In genomic region chr7:973312-973711, GRCh38 we compare ENCODE assay signal across 17 cellular contexts. TPM values are rescaled to one million over a fixed set of nuclear protein-coding genes. Genes with fewer than 3 reads are reported as not detected.
A peak's percentile ranks its signal among the peaks of the same experiment; 100 is the strongest.
DNase-seq lines count a peak whose midpoint lies in the region; ATAC-seq and TF ChIP-seq lines count a peak whose summit lies in the region.
"Had no signal": no experiment of that assay in that cellular context is flagged by ENCODE, and none has a peak within 500 bp of the region (broad histone marks: within the 10 kb centered on the region; RNA-seq: fewer than 3 reads in every experiment).

No MANE protein-coding gene starts in this region.

- H3K79me2 ChIP-seq in hepatocyte: peaks cover 63% of the 10 kb centered on the region

- WGBS in hepatocyte (ENCODE audit: low lambda C conversion rate, missing lambda C conversion rate): 88% methylated on average over 9 of the region's 9 CpGs
- 69 to 85% (median 73%) methylated on average over 9 of the region's 9 CpGs for WGBS in psoas muscle, 3 donors

- no peaks in the 10 kb centered on the region for H3K27me3 Mint-ChIP-seq in stimulated activated naive CD8-positive, alpha-beta T cell treated with anti-CD3 and anti-CD28 coated beads, Interleukin-15, Interleukin-2, amounts not matched to agents 100 ng/mL and 50 ng/mL, for 24 hours
- no peaks in the 10 kb centered on the region for H3K27me3 Mint-ChIP-seq in T-cell

- peak overlapping the region; percentile 94 for H3K4me2 ChIP-seq in hepatocyte

- H3K36me3 Mint-ChIP-seq in stimulated activated naive CD8-positive, alpha-beta T cell treated with anti-CD3 and anti-CD28 coated beads, Interleukin-15, Interleukin-2, amounts not matched to agents 100 ng/mL and 50 ng/mL, for 24 hours (ENCODE audit: low read depth): peaks cover 37% of the 10 kb centered on the region
- peaks cover 23% of the 10 kb centered on the region for H3K36me3 Mint-ChIP-seq in T-cell

- TF ChIP-seq CTCF in hepatocyte (IDR thresholded peaks at IDR 0.05; ENCODE audit: poor library complexity) (no peak), upper lobe of right lung (IDR thresholded peaks at IDR 0.05) (no peak), psoas muscle (IDR thresholded peaks at IDR 0.05) (no peak)

- ATAC-seq in stimulated activated naive CD8-positive, alpha-beta T cell treated with anti-CD3 and anti-CD28 coated beads, Interleukin-15, Interleukin-2, amounts not matched to agents 100 U/mL and 50 U/mL, for 24 hours: no peak
- ATAC-seq in T-cell (replicated peaks in 1 of 4) (no peak), upper lobe of right lung (no peak), GM21528 (IDR thresholded peaks at IDR 0.05; ENCODE audit: low FRiP score, unreplicated experiment) (no peak), psoas muscle (no peak)

- H3K27ac ChIP-seq in hepatocyte (peak overlapping the region; percentile 99), upper lobe of right lung (peak overlapping the region; percentile 32), psoas muscle (no peak overlapping the region)
- H3K27ac ChIP-seq: C4-2B, esophagus squamous epithelium had no signal

- peaks cover 28% of the 10 kb centered on the region for H3K4me1 Mint-ChIP-seq in stimulated activated naive CD8-positive, alpha-beta T cell treated with anti-CD3 and anti-CD28 coated beads, Interleukin-15, Interleukin-2, amounts not matched to agents 100 ng/mL and 50 ng/mL, for 24 hours (ENCODE audit: low read depth)
- peaks cover 30 to 35% (median 34%) of the 10 kb centered on the region in 3 donors for H3K4me1 Mint-ChIP-seq in T-cell

- no peak overlapping the region for H3K4me3 ChIP-seq in hepatocyte
- no peak overlapping the region for H3K4me3 ChIP-seq in upper lobe of right lung
- no peak overlapping the region for H3K4me3 ChIP-seq in psoas muscle

- peaks cover 24% of the 10 kb centered on the region for H4K20me1 ChIP-seq in hepatocyte (ENCODE audit: insufficient read depth, poor library complexity, severe bottlenecking)

- H3K4me3 Mint-ChIP-seq in stimulated activated naive CD8-positive, alpha-beta T cell treated with anti-CD3 and anti-CD28 coated beads, Interleukin-15, Interleukin-2, amounts not matched to agents 100 ng/mL and 50 ng/mL, for 24 hours: peak overlapping the region; percentile 47
- H3K4me3 Mint-ChIP-seq in T-cell: peak overlapping the region; percentile 59 to 93 (median 60)

- no peak for DNase-seq in stimulated activated naive CD8-positive, alpha-beta T cell treated with anti-CD3 and anti-CD28 coated beads, Interleukin-15, Interleukin-2, amounts not matched to agents 100 U/mL and 50 U/mL, for 24 hours
- DNase-seq in T-cell (no peak), hepatocyte (ENCODE audit: low spot score) (no peak), upper lobe of right lung (no peak), psoas muscle (no peak)
- DNase-seq in activated effector memory CD4-positive, alpha-beta T cell treated with anti-CD3 and anti-CD28 coated beads, Interleukin-2, amount 50 U/mL, for 16 hours: no peak
- DNase-seq: esophagus squamous epithelium; NCI-H2107; retina; stimulated activated CD4-positive, alpha-beta T cell treated with anti-CD3 and anti-CD28 coated beads, Interleukin-4, amount 100 ng/mL, for 1 hour had no signal

- H2AFZ ChIP-seq in hepatocyte: no peak overlapping the region

- no peaks in the 10 kb centered on the region for H3K9me3 Mint-ChIP-seq in stimulated activated naive CD8-positive, alpha-beta T cell treated with anti-CD3 and anti-CD28 coated beads, Interleukin-15, Interleukin-2, amounts not matched to agents 100 ng/mL and 50 ng/mL, for 24 hours
- no peaks in the 10 kb centered on the region for H3K9me3 Mint-ChIP-seq in T-cell

- H3K4me1 ChIP-seq in hepatocyte (ENCODE audit: insufficient read depth): peaks cover 31% of the 10 kb centered on the region
- H3K4me1 ChIP-seq in upper lobe of right lung: peaks cover 33% of the 10 kb centered on the region
- peaks cover 24% of the 10 kb centered on the region for H3K4me1 ChIP-seq in psoas muscle

- CTCF ChIA-PET in T-cell (lab: Charles Lee): interaction anchor here in 1 of 2 donors (2.0 kb wide), 1 partner anchor 50 kb away, joined by 5 read pairs; no protein-coding TSS in a partner anchor

- no peaks in the 10 kb centered on the region for H3K36me3 ChIP-seq in hepatocyte (replicated peaks; ENCODE audit: insufficient read depth, low read depth)
- peaks cover 52% of the 10 kb centered on the region for H3K36me3 ChIP-seq in upper lobe of right lung
- H3K36me3 ChIP-seq in psoas muscle (ENCODE audit: insufficient read depth in 1 of 2, low read depth in 1 of 2): peaks cover 0 to 48% of the 10 kb centered on the region in 2 donors

- intact Hi-C loops in upper lobe of right lung (cut with DNase I) (no loop called here), psoas muscle (cut with DNase I) (no loop called here)

- H3K27me3 ChIP-seq in hepatocyte (no peaks in the 10 kb centered on the region), upper lobe of right lung (no peaks in the 10 kb centered on the region), psoas muscle (ENCODE audit: insufficient read depth in 3 of 3, low read length in 2 of 3) (no peaks in the 10 kb centered on the region)
- H3K27me3 ChIP-seq: esophagus squamous epithelium had no signal

- H3K9me3 ChIP-seq in hepatocyte (ENCODE audit: low read depth): no peaks in the 10 kb centered on the region
- no peaks in the 10 kb centered on the region for H3K9me3 ChIP-seq in upper lobe of right lung
- H3K9me3 ChIP-seq in psoas muscle: no peaks in the 10 kb centered on the region
- H3K9me3 ChIP-seq: esophagus squamous epithelium had no signal

- POLR2A ChIA-PET in T-cell (lab: Charles Lee): interaction anchor here in 1 of 2 donors (0.7 kb wide), 1 partner anchor 1874 kb away, joined by 5 read pairs; no protein-coding TSS in a partner anchor

- no peaks in the 10 kb centered on the region for H3K9me2 ChIP-seq in hepatocyte (replicated peaks; ENCODE audit: insufficient read depth)

- peak overlapping the region; percentile 21 for H3K27ac Mint-ChIP-seq in stimulated activated naive CD8-positive, alpha-beta T cell treated with anti-CD3 and anti-CD28 coated beads, Interleukin-15, Interleukin-2, amounts not matched to agents 100 ng/mL and 50 ng/mL, for 24 hours
- peak overlapping the region in 1 of 2 donors; percentile 31 for H3K27ac Mint-ChIP-seq in T-cell

RNA-seq across cellular contexts. Expression of gene COX19, which starts 2.0 kb away (rescaled TPM):
- total RNA-seq in T-cell (10 to 100 TPM; 38.0 to 50.9 (median 43.7) TPM), hepatocyte (9.9 and 11.6 TPM in 2 replicates), upper lobe of right lung (9.4 TPM), psoas muscle (1 to 10 TPM; 4.5 to 7.9 (median 6.9) TPM)
- polyA plus RNA-seq in hepatocyte (18.9 and 21.2 TPM in 2 replicates), psoas muscle (10 to 100 TPM in 2 of 3 donors, 1 to 10 TPM in 1; 5.6 to 12.2 (median 11.3) TPM)

RNA-seq across cellular contexts. Expression of gene CYP2W1, which starts 9.7 kb away (rescaled TPM):
- total RNA-seq in T-cell: under 1 TPM in 1 of 5 donors, not detected in 4; 0.19 TPM
- total RNA-seq in hepatocyte: 20.3 and 31.1 TPM in 2 replicates
- polyA plus RNA-seq in hepatocyte: 72.3 and 112 TPM in 2 replicates
- total RNA-seq in upper lobe of right lung: not detected
- total RNA-seq in psoas muscle: not detected
- not detected for polyA plus RNA-seq in psoas muscle
- total RNA-seq: cerebellum; LHCN-M2; lung microvascular endothelial cell; T-helper 1 cell treated with Interleukin-12 subunit alpha and Interleukin-12 subunit beta and Interleukin-4 antibody, amounts not matched to agents 30 ng/mL and 1 ng/mL, for 36 hours had no signal

RNA-seq across cellular contexts. Expression of gene ADAP1, which starts 18.8 kb away (rescaled TPM):
- total RNA-seq in T-cell: 10 to 100 TPM; 10.6 to 26.9 (median 23.5) TPM
- 25.8 and 35.7 TPM in 2 replicates for total RNA-seq in hepatocyte
- 16.3 and 25.6 TPM in 2 replicates for polyA plus RNA-seq in hepatocyte
- total RNA-seq in upper lobe of right lung: 30.7 TPM
- total RNA-seq in psoas muscle: 1 to 10 TPM in 3 of 4 donors, under 1 TPM in 1; 0.88 to 1.4 (median 1.2) TPM
- under 1 TPM; 0.18 to 0.56 (median 0.56) TPM for polyA plus RNA-seq in psoas muscle

Comparison
In these comparisons a context has a peak if more than half of its experiments do, and no peak if none do; other contexts are left out.
1. RNA of gene CYP2W1, which starts 9.7 kb away (total RNA-seq): 20.3 to 31.1 TPM in hepatocyte; 0.19 TPM in T-cell, not detected in upper lobe of right lung (single experiment) and not detected in psoas muscle; every median in the first group is over 10 times any median in the second.
2. RNA of gene ADAP1, which starts 18.8 kb away (total RNA-seq): 25.8 to 35.7 TPM in hepatocyte, 30.7 TPM in upper lobe of right lung (single experiment) and 10.6 to 26.9 TPM in T-cell; 0.88 to 1.4 TPM in psoas muscle; every median in the first group is over 4 times any median in the second.